Comparison of ENCODE assay signal across 2 cellular contexts in genomic region chr21:46243325-46243724, GRCh38.
TF ChIP-seq lines count a peak whose summit lies in the region.

No MANE protein-coding gene starts in this region.

TF ChIP-seq in HepG2, 621 proteins besides CTCF, POLR2A, EP300 and RAD21:
- TF ChIP-seq ZBTB20 (CRISPR knock-in tag; IDR thresholded peaks at IDR 0.05; ENCODE audit: borderline replicate concordance, low read depth) (no peak), BCL3 (CRISPR knock-in tag; IDR thresholded peaks at IDR 0.05) (no peak), MXD3 (CRISPR knock-in tag; IDR thresholded peaks at IDR 0.05) (no peak), POLR2G (IDR thresholded peaks at IDR 0.05; ENCODE audit: low read depth, low read length) (peak; percentile 42; the same call in 1 of the 2 replicates)

TF ChIP-seq in SK-N-SH, 30 proteins besides CTCF, POLR2A, EP300 and RAD21:
- no peak for TF ChIP-seq MAX (IDR thresholded peaks at IDR 0.05; ENCODE audit: low read depth)
- no peak for TF ChIP-seq RCOR1 (IDR thresholded peaks at IDR 0.05; ENCODE audit: low read length)
- TF ChIP-seq MXI1 (IDR thresholded peaks at IDR 0.05; ENCODE audit: low read depth, low read length), result no peak
- TF ChIP-seq CHD2 (IDR thresholded peaks at IDR 0.05; ENCODE audit: low read length, partially characterized antibody), result no peak
- TF ChIP-seq POLR2AphosphoS5 (IDR thresholded peaks at IDR 0.05; ENCODE audit: low read depth, low read length), result no peak
- TF ChIP-seq FOXJ3 (CRISPR knock-in tag; IDR thresholded peaks at IDR 0.05), result no peak
- TF ChIP-seq TEAD4 (IDR thresholded peaks at IDR 0.05; ENCODE audit: borderline replicate concordance, insufficient read depth), result no peak
- TF ChIP-seq NRF1 (IDR thresholded peaks at IDR 0.05; ENCODE audit: low read depth, low read length), result no peak
- TF ChIP-seq JUND (IDR thresholded peaks at IDR 0.05), result no peak
- TF ChIP-seq REST (IDR thresholded peaks at IDR 0.05; ENCODE audit: low read depth, low read length), result no peak
TF ChIP-seq in SK-N-SH: peak in this region for 0.
